ENCODE assay signal across 25 cellular contexts in the genomic region with DNA sequence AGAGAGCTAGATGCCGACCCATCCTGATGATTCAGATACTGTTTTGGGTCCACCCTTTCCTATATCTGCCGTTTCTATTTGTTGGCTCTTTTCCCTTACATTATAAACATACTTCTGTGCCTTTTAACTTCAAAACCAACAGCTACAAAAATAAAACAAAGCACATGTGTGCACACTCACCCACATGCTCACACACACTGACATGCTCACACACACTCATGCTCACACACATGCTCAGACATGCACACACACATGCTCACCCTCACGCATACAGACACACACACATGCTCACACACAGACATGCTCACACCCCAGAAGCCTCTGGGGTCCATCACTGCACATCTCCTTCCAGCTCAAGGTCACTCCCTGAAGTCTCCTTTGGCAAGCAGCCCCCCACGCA.
"Had no signal": no experiment of that assay in that cellular context is flagged by ENCODE, and none has a peak within 500 bp of the region (broad histone marks: within the 10 kb centered on the region; RNA-seq: fewer than 3 reads in every experiment).

No MANE protein-coding gene starts in this region.

- H3K79me2 ChIP-seq: parathyroid adenoma had no signal

- DNase-seq: nephron progenitor cell; occipital lobe; ovary; right cardiac atrium; sigmoid colon; small intestine; stimulated activated CD4-positive, alpha-beta T cell treated with anti-CD3 and anti-CD28 coated beads, Interleukin-15, amount 100 ng/mL, for 24 hours; stimulated activated CD4-positive, alpha-beta T cell treated with anti-CD3 and anti-CD28 coated beads, Interleukin-2, amount 100 ng/mL, for 24 hours; stimulated activated CD4-positive, alpha-beta T cell treated with anti-CD3 and anti-CD28 coated beads, Interleukin-2, amount 100 ng/mL, for 48 hours; stimulated activated CD4-positive, alpha-beta T cell treated with anti-CD3 and anti-CD28 coated beads, Interleukin-4, amount 100 ng/mL, for 24 hours; stimulated activated naive B cell treated with anti-CD40 and anti-IgM and Interleukin-4, amounts not matched to agents 10 μg/mL and 1 μg/mL and 100 μg/mL, for 72 hours; stimulated activated naive CD4-positive, alpha-beta T cell treated with Interleukin-2 at 50 U/mL for 16 hours; stomach; thyroid gland; trophoblast cell; upper lobe of left lung had no signal

- H2AFZ ChIP-seq: parathyroid adenoma had no signal

- H3K9ac ChIP-seq: parathyroid adenoma had no signal

- ATAC-seq: natural killer cell treated with Interleukin-12 subunit alpha and Interleukin-12 subunit beta and Interleukin-15 and Interleukin-18, amount 100 ng/mL, for 72 hours; psoas muscle; right cardiac atrium; stimulated activated effector memory CD8-positive, alpha-beta T cell treated with anti-CD3 and anti-CD28 coated beads, Interleukin-12 subunit alpha, Interleukin-12 subunit beta, amount 100 ng/mL, for 72 hours; stimulated activated naive B cell treated with anti-CD40 and anti-IgM and Interleukin-4, amounts not matched to agents 10 μg/mL and 1 μg/mL and 100 μg/mL, for 72 hours had no signal

- H3K9me3 ChIP-seq: ovary, psoas muscle, right lobe of liver, sigmoid colon, stomach, thoracic aorta, thyroid gland, upper lobe of left lung, vagina had no signal

- H3K36me3 ChIP-seq: ovary, right lobe of liver, sigmoid colon, stomach, thoracic aorta, thyroid gland, tibial nerve, upper lobe of left lung, vagina had no signal

- H3K4me1 ChIP-seq: parathyroid adenoma, psoas muscle, right lobe of liver, sigmoid colon, stomach, thyroid gland, tibial nerve, upper lobe of left lung, vagina had no signal

- FAIRE-seq: small intestine, urothelium cell line had no signal

- H3K27me3 ChIP-seq: ovary, right lobe of liver, sigmoid colon, thyroid gland, tibial nerve, upper lobe of left lung, vagina had no signal

- H3K27ac ChIP-seq: ovary, parathyroid adenoma, psoas muscle, right lobe of liver, sigmoid colon, stomach, thoracic aorta, thyroid gland, tibial nerve, upper lobe of left lung, vagina had no signal

- H3K4me3 ChIP-seq: ovary, psoas muscle, right lobe of liver, sigmoid colon, stomach, thoracic aorta, thyroid gland, tibial nerve, upper lobe of left lung, vagina had no signal
